ENCODE assay signal across 1 cellular context in genomic region chr17:68246271-68247028, GRCh38.
A peak's percentile ranks its signal among the peaks of the same experiment; 100 is the strongest.
TF ChIP-seq lines count a peak whose summit lies in the region.

No MANE protein-coding gene starts in this region.

TF ChIP-seq in IMR-90, 13 proteins besides CTCF, POLR2A, EP300 and RAD21:
- TF ChIP-seq MAFK (IDR thresholded peaks at IDR 0.05; ENCODE audit: low read depth, low read length) (peak; percentile 34; the same call in 1 of the 2 replicates), RCOR1 (IDR thresholded peaks at IDR 0.05; ENCODE audit: insufficient replicate concordance, low read length) (no peak), NFE2L2 (IDR thresholded peaks at IDR 0.05; ENCODE audit: low read depth, low read length) (no peak), SMC3 (IDR thresholded peaks at IDR 0.05; ENCODE audit: low read depth, low read length) (no peak), MAZ (IDR thresholded peaks at IDR 0.05; ENCODE audit: borderline replicate concordance, low read depth, low read length) (no peak), RFX5 (IDR thresholded peaks at IDR 0.05; ENCODE audit: low read depth, low read length) (no peak)
TF ChIP-seq in IMR-90: peak in this region for 1.
